In genomic region chr13:97932006-97932405, GRCh38 we compare ENCODE assay signal across 21 cellular contexts.
"Had no signal": no experiment of that assay in that cellular context is flagged by ENCODE, and none has a peak within 500 bp of the region (broad histone marks: within the 10 kb centered on the region; RNA-seq: fewer than 3 reads in every experiment).

No MANE protein-coding gene starts in this region.

- H3K4me1 Mint-ChIP-seq: activated CD8-positive, alpha-beta memory T cell treated with anti-CD3 and anti-CD28 coated beads, Interleukin-2, amount 10 ng/mL, durations not matched to agents 7 days and 5 days; central memory CD8-positive, alpha-beta T cell had no signal

- ATAC-seq: activated CD8-positive, alpha-beta memory T cell treated with anti-CD3 and anti-CD28 coated beads, Interleukin-2, amount 10 ng/mL, durations not matched to agents 7 days and 5 days; left lobe of liver; right cardiac atrium; stimulated activated naive CD8-positive, alpha-beta T cell treated with anti-CD3 and anti-CD28 coated beads, Interleukin-15, Interleukin-2, amounts not matched to agents 100 U/mL and 50 U/mL, for 24 hours had no signal

- H3K36me3 ChIP-seq: ascending aorta, colonic mucosa, prostate gland, tibial artery, WERI-Rb-1 had no signal

- H3K27ac ChIP-seq: ascending aorta, colonic mucosa, prostate gland, skin epidermis, tibial artery, WERI-Rb-1 had no signal

- H3K4me3 ChIP-seq: ascending aorta, colonic mucosa, lung, prostate gland, skin epidermis, tibial artery had no signal

- H3K9me3 ChIP-seq: ascending aorta, colonic mucosa, prostate gland, tibial artery had no signal

- H3K4me1 ChIP-seq: ascending aorta, colonic mucosa, prostate gland, tibial artery had no signal

- H3K27me3 ChIP-seq: ascending aorta, colonic mucosa, tibial artery had no signal

- H3K27ac Mint-ChIP-seq: activated CD8-positive, alpha-beta memory T cell treated with anti-CD3 and anti-CD28 coated beads, Interleukin-2, amount 10 ng/mL, durations not matched to agents 7 days and 5 days; activated naive CD4-positive, alpha-beta T cell treated with anti-CD3 and anti-CD28 coated beads for 36 hours; activated T-cell treated with anti-CD3 and anti-CD28 coated beads, Interleukin-2, amount 50 U/mL, for 24 hours; activated T-helper 2 cell treated with anti-CD3 and anti-CD28 coated beads, Interferon-gamma antibody, Interleukin-2, Interleukin-4, amounts not matched to agents 10 μg/mL and 5 μg/mL and 100 μg/mL, durations not matched to agents 14 hours and 24 hours and 36 hours; mesothelial cell of epicardium had no signal

- H3K9me3 Mint-ChIP-seq: activated naive CD4-positive, alpha-beta T cell treated with anti-CD3 and anti-CD28 coated beads for 36 hours; activated T-cell treated with anti-CD3 and anti-CD28 coated beads, Interleukin-2, amount 50 U/mL, for 24 hours; activated T-helper 2 cell treated with anti-CD3 and anti-CD28 coated beads, Interferon-gamma antibody, Interleukin-2, Interleukin-4, amounts not matched to agents 10 μg/mL and 5 μg/mL and 100 μg/mL, durations not matched to agents 14 hours and 24 hours and 36 hours; central memory CD8-positive, alpha-beta T cell; mesothelial cell of epicardium; neural crest cell had no signal

- FAIRE-seq: keratinocyte had no signal

- H3K36me3 Mint-ChIP-seq: activated CD8-positive, alpha-beta memory T cell treated with anti-CD3 and anti-CD28 coated beads, Interleukin-2, amount 10 ng/mL, durations not matched to agents 7 days and 5 days; mesothelial cell of epicardium had no signal

- DNase-seq: activated CD4-positive, alpha-beta T cell treated with anti-CD3 and anti-CD28 coated beads, Interleukin-2, amount 50 U/mL, for 48 hours; activated CD8-positive, alpha-beta memory T cell treated with anti-CD3 and anti-CD28 coated beads, Interleukin-2, amount 10 ng/mL, durations not matched to agents 7 days and 5 days; activated naive CD4-positive, alpha-beta T cell treated with anti-CD3 and anti-CD28 coated beads for 36 hours; activated T-cell treated with anti-CD3 and anti-CD28 coated beads, Interleukin-2, amount 50 U/mL, for 24 hours; colonic mucosa; foreskin melanocyte; right cardiac atrium; stimulated activated naive CD8-positive, alpha-beta T cell treated with anti-CD3 and anti-CD28 coated beads, Interleukin-15, Interleukin-2, amounts not matched to agents 100 U/mL and 50 U/mL, for 24 hours; substantia nigra; tibial artery; WERI-Rb-1 had no signal

- H3K4me3 Mint-ChIP-seq: activated CD8-positive, alpha-beta memory T cell treated with anti-CD3 and anti-CD28 coated beads, Interleukin-2, amount 10 ng/mL, durations not matched to agents 7 days and 5 days; activated naive CD4-positive, alpha-beta T cell treated with anti-CD3 and anti-CD28 coated beads for 36 hours; activated T-cell treated with anti-CD3 and anti-CD28 coated beads, Interleukin-2, amount 50 U/mL, for 24 hours; central memory CD8-positive, alpha-beta T cell; mesothelial cell of epicardium; neural crest cell had no signal
